In the genomic region with DNA sequence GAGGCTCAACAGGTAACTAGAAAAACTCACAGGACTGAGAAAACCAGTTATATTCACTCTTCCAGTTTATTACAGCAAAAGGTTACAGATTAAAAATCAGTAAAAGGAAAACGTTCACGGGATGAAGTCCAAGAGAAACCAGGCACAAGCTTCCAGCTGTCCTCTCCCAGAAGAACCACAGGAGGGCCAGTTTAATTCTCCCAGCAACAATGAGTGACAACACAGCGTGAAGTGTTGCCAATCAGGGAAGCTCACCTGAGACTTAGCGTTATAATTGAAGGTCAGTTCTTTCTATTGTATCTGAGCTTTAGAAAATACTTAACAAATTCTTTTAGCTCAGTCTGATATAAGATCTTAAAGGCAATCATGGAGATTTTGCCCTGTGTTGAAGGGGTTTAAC, we compare ENCODE assay signal across 29 cellular contexts.
DNase-seq lines count a peak whose midpoint lies in the region; ATAC-seq and TF ChIP-seq lines count a peak whose summit lies in the region.
"Had no signal": no experiment of that assay in that cellular context is flagged by ENCODE, and none has a peak within 500 bp of the region (broad histone marks: within the 10 kb centered on the region; RNA-seq: fewer than 3 reads in every experiment).

No MANE protein-coding gene starts in this region.

- no peaks in the 10 kb centered on the region for H3K27me3 Mint-ChIP-seq in endodermal cell (ENCODE audit: insufficient read depth)

- H3K4me3 Mint-ChIP-seq in endodermal cell: peak overlapping the region; percentile 49
- H3K4me3 Mint-ChIP-seq: activated CD8-positive, alpha-beta T cell treated with anti-CD3 and anti-CD28 coated beads for 36 hours; activated naive CD8-positive, alpha-beta T cell; nephron progenitor cell; stimulated activated naive CD8-positive, alpha-beta T cell treated with anti-CD3 and anti-CD28 coated beads, Interleukin-15, amount 100 ng/mL, for 72 hours; T-helper 1 cell treated with Interleukin-12 subunit alpha and Interleukin-12 subunit beta and Interleukin-4 antibody, amounts not matched to agents 30 μg/mL and 1 μg/mL, for 36 hours had no signal

- H3K36me3 Mint-ChIP-seq in endodermal cell (ENCODE audit: low read depth): peaks cover 6% of the 10 kb centered on the region
- H3K36me3 Mint-ChIP-seq: activated naive CD8-positive, alpha-beta T cell had no signal

- H3K4me1 ChIP-seq in endodermal cell (ENCODE audit: control insufficient read depth, insufficient read depth, low read length): peaks cover 17% of the 10 kb centered on the region
- H3K4me1 ChIP-seq: BLaER1, esophagus muscularis mucosa, foreskin keratinocyte, tibial artery had no signal

- H3K27me3 ChIP-seq in endodermal cell (ENCODE audit: control insufficient read depth, insufficient read depth, low read length, poor library complexity, severe bottlenecking): no peaks in the 10 kb centered on the region
- H3K27me3 ChIP-seq: BLaER1, esophagus muscularis mucosa, foreskin keratinocyte, heart left ventricle, ovary, tibial artery had no signal

- H3K9ac ChIP-seq in endodermal cell (ENCODE audit: extremely low read depth, low read length, poor library complexity, severe bottlenecking): no peak overlapping the region
- H3K9ac ChIP-seq: BLaER1 had no signal

- no peak overlapping the region for H3K27ac ChIP-seq in endodermal cell (ENCODE audit: low read depth, low read length)
- H3K27ac ChIP-seq: BLaER1, esophagus muscularis mucosa, foreskin keratinocyte, heart left ventricle, HL-60, ovary, SK-N-MC, tibial artery had no signal

- peak overlapping the region; percentile 92 for H3K27ac Mint-ChIP-seq in endodermal cell
- H3K27ac Mint-ChIP-seq: activated CD8-positive, alpha-beta T cell treated with anti-CD3 and anti-CD28 coated beads for 36 hours; activated naive CD8-positive, alpha-beta T cell; nephron progenitor cell; stimulated activated naive CD8-positive, alpha-beta T cell treated with anti-CD3 and anti-CD28 coated beads, Interleukin-15, amount 100 ng/mL, for 72 hours; T-helper 1 cell treated with Interleukin-12 subunit alpha and Interleukin-12 subunit beta and Interleukin-4 antibody, amounts not matched to agents 30 μg/mL and 1 μg/mL, for 36 hours had no signal

- peak; percentile 38 for TF ChIP-seq CTCF in endodermal cell (conservative IDR thresholded peaks at IDR 0.05)

- H3K9me3 ChIP-seq in endodermal cell (ENCODE audit: control insufficient read depth, low read length): peaks cover 16% of the 10 kb centered on the region
- H3K9me3 ChIP-seq: BLaER1, esophagus muscularis mucosa, ovary, tibial artery had no signal

- peaks cover 46% of the 10 kb centered on the region for H3K4me1 Mint-ChIP-seq in endodermal cell
- H3K4me1 Mint-ChIP-seq: nephron progenitor cell; stimulated activated naive CD8-positive, alpha-beta T cell treated with anti-CD3 and anti-CD28 coated beads, Interleukin-15, amount 100 ng/mL, for 72 hours had no signal

- 10 to 15% methylated on average over 4 of the region's 4 CpGs for WGBS in endodermal cell (ENCODE audit: insufficient coverage in 1 of 2, insufficient read length in 1 of 2), 2 experiments

- DNase-seq in NCI-H2227 (lab: John Stamatoyannopoulos, UW; ENCODE audit: unreplicated experiment): peak; percentile 50
- no peak for DNase-seq in NCI-H2227 treated with DMSO at 0.1 percent for 48 hours (lab: John Stamatoyannopoulos, UW)
- peak; percentile 37 for DNase-seq in NCI-H2107 (lab: John Stamatoyannopoulos, UW)
- DNase-seq in endodermal cell: peak; percentile 88
- DNase-seq in NAMALWA (ENCODE audit: low spot score): no peak
- DNase-seq: activated CD8-positive, alpha-beta T cell treated with anti-CD3 and anti-CD28 coated beads for 36 hours; aorta; COR-L47; cortex of kidney; foreskin keratinocyte; heart left ventricle; NCI-H1105 treated with DMSO at 0.1 percent for 48 hours; NCI-H2171; NCI-H774; nephron progenitor cell; ovary; small intestine; stimulated activated naive CD8-positive, alpha-beta T cell treated with anti-CD3 and anti-CD28 coated beads, Interleukin-15, amount 100 ng/mL, for 72 hours; tibial artery had no signal

- no peaks in the 10 kb centered on the region for H3K36me3 ChIP-seq in endodermal cell (ENCODE audit: control insufficient read depth, insufficient read depth, low read length)
- H3K36me3 ChIP-seq: BLaER1, esophagus muscularis mucosa, heart left ventricle, ovary, tibial artery had no signal

- peak overlapping the region; percentile 16 for H3K4me3 ChIP-seq in endodermal cell (ENCODE audit: low read length)
- H3K4me3 ChIP-seq: BLaER1, esophagus muscularis mucosa, GM12878, heart left ventricle, lung, ovary, SK-N-MC, tibial artery had no signal

- H3K9me3 Mint-ChIP-seq in endodermal cell: peaks cover 16% of the 10 kb centered on the region
- H3K9me3 Mint-ChIP-seq: activated CD8-positive, alpha-beta T cell treated with anti-CD3 and anti-CD28 coated beads for 36 hours; stimulated activated naive CD8-positive, alpha-beta T cell treated with anti-CD3 and anti-CD28 coated beads, Interleukin-15, amount 100 ng/mL, for 72 hours; T-helper 1 cell treated with Interleukin-12 subunit alpha and Interleukin-12 subunit beta and Interleukin-4 antibody, amounts not matched to agents 30 μg/mL and 1 μg/mL, for 36 hours had no signal

- ATAC-seq in GM19397 (IDR thresholded peaks at IDR 0.05; ENCODE audit: unreplicated experiment) (no peak), GM18502 (IDR thresholded peaks at IDR 0.05; ENCODE audit: poor library complexity, unreplicated experiment) (no peak)
- ATAC-seq: activated CD8-positive, alpha-beta T cell treated with anti-CD3 and anti-CD28 coated beads for 36 hours; foreskin keratinocyte; GM12878; stimulated activated naive CD8-positive, alpha-beta T cell treated with anti-CD3 and anti-CD28 coated beads, Interleukin-15, amount 100 ng/mL, for 72 hours had no signal

Comparison
In these comparisons a context has a peak if more than half of its experiments do, and no peak if none do; other contexts are left out.
1. DNase-seq: peak in NCI-H2227 (single experiment), NCI-H2107 (single experiment) and endodermal cell (single experiment); none in NCI-H2227 treated with DMSO at 0.1 percent for 48 hours (single experiment) and NAMALWA (single experiment).